In the genomic region with DNA sequence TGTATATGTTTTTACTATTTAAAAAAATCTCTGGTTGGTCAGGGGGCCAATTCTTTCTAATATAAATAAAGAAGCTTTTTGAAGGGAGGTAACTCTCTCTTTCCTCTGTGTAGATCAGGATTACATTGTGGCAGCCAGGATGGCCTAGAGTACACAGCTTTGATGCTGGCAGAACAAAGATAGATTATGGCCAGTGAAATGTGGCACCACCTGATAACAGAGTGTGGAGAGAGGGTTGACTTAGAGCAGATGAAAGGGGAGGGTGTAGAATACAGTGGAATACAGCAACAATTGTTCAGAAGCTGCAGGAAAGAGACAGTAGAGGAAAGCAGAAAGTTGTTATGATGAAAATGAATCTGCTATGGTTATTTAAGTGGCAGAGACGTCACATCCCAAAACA, we compare ENCODE assay signal across 27 cellular contexts.
"Had no signal": no experiment of that assay in that cellular context is flagged by ENCODE, and none has a peak within 500 bp of the region (broad histone marks: within the 10 kb centered on the region; RNA-seq: fewer than 3 reads in every experiment).

No MANE protein-coding gene starts in this region.

- H3K27ac ChIP-seq: gastrocnemius medialis, hepatocyte, neural progenitor cell, parathyroid adenoma, prostate gland, right atrium auricular region, stomach, thyroid gland, vagina had no signal

- DNase-seq: dorsolateral prefrontal cortex; effector CD4-positive, alpha-beta T cell; foreskin fibroblast; gastrocnemius medialis; head of caudate nucleus; kidney; mammary epithelial cell; mesendoderm; midbrain; naive thymus-derived CD4-positive, alpha-beta T cell; stimulated activated CD4-positive, alpha-beta T cell treated with anti-CD3 and anti-CD28 coated beads, Interleukin-2, amount 100 ng/mL, for 24 hours; stimulated activated CD4-positive, alpha-beta T cell treated with anti-CD3 and anti-CD28 coated beads, Interleukin-4, amount 100 ng/mL, for 24 hours; stimulated activated naive CD4-positive, alpha-beta T cell treated with Interleukin-2 at 50 U/mL for 16 hours; stomach; thyroid gland; trophoblast cell had no signal

- H2AFZ ChIP-seq: hepatocyte, neural progenitor cell, parathyroid adenoma had no signal

- H3K9me3 Mint-ChIP-seq: naive thymus-derived CD4-positive, alpha-beta T cell; nephron; neural progenitor cell; stimulated activated effector memory CD8-positive, alpha-beta T cell treated with anti-CD3 and anti-CD28 coated beads, Interleukin-12 subunit alpha, Interleukin-12 subunit beta, amount 100 ng/mL, for 72 hours had no signal

- H3K4me3 Mint-ChIP-seq: naive thymus-derived CD4-positive, alpha-beta T cell; nephron; neural progenitor cell; stimulated activated effector memory CD8-positive, alpha-beta T cell treated with anti-CD3 and anti-CD28 coated beads, Interleukin-12 subunit alpha, Interleukin-12 subunit beta, amount 100 ng/mL, for 72 hours had no signal

- H3K36me3 Mint-ChIP-seq: naive thymus-derived CD4-positive, alpha-beta T cell; neural progenitor cell; stimulated activated effector memory CD8-positive, alpha-beta T cell treated with anti-CD3 and anti-CD28 coated beads, Interleukin-12 subunit alpha, Interleukin-12 subunit beta, amount 100 ng/mL, for 72 hours had no signal

- H3K27me3 ChIP-seq: dorsolateral prefrontal cortex, gastrocnemius medialis, hepatocyte, neural progenitor cell, right atrium auricular region, stomach, thyroid gland, vagina had no signal

- H3K27ac Mint-ChIP-seq: naive thymus-derived CD4-positive, alpha-beta T cell; nephron; neural progenitor cell; stimulated activated effector memory CD8-positive, alpha-beta T cell treated with anti-CD3 and anti-CD28 coated beads, Interleukin-12 subunit alpha, Interleukin-12 subunit beta, amount 100 ng/mL, for 72 hours had no signal

- H3K4me2 ChIP-seq: hepatocyte, neural progenitor cell had no signal

- H3K36me3 ChIP-seq: gastrocnemius medialis, neural progenitor cell, prostate gland, right atrium auricular region, stomach, thyroid gland, vagina had no signal

- H3K9ac ChIP-seq: neural progenitor cell, parathyroid adenoma had no signal

- H3K79me2 ChIP-seq: hepatocyte, parathyroid adenoma had no signal

- H3K4me3 ChIP-seq: dorsolateral prefrontal cortex, gastrocnemius medialis, hepatocyte, neural progenitor cell, prostate gland, right atrium auricular region, stomach, thyroid gland, vagina had no signal

- H3K4me1 Mint-ChIP-seq: stimulated activated effector memory CD8-positive, alpha-beta T cell treated with anti-CD3 and anti-CD28 coated beads, Interleukin-12 subunit alpha, Interleukin-12 subunit beta, amount 100 ng/mL, for 72 hours had no signal

- H3K9me3 ChIP-seq: gastrocnemius medialis, prostate gland, right atrium auricular region, stomach, thyroid gland, vagina had no signal

- H3K4me1 ChIP-seq: gastrocnemius medialis, parathyroid adenoma, prostate gland, right atrium auricular region, thyroid gland, vagina had no signal

- ATAC-seq: esophagus mucosa; gastrocnemius medialis; left lobe of liver; naive thymus-derived CD4-positive, alpha-beta T cell; sciatic nerve; stimulated activated effector memory CD8-positive, alpha-beta T cell treated with anti-CD3 and anti-CD28 coated beads, Interleukin-12 subunit alpha, Interleukin-12 subunit beta, amount 100 ng/mL, for 72 hours had no signal
